Comparison of ENCODE assay signal across 25 cellular contexts in genomic region chr7:158479021-158479679, GRCh38.
DNase-seq lines count a peak whose midpoint lies in the region; ATAC-seq and TF ChIP-seq lines count a peak whose summit lies in the region.
"Had no signal": no experiment of that assay in that cellular context is flagged by ENCODE, and none has a peak within 500 bp of the region (broad histone marks: within the 10 kb centered on the region; RNA-seq: fewer than 3 reads in every experiment).

No MANE protein-coding gene starts in this region.

- H3K4ac ChIP-seq in neuronal stem cell (ENCODE audit: low read length), result no peak overlapping the region

- no peak overlapping the region for H2BK12ac ChIP-seq in neuronal stem cell (ENCODE audit: low read length)

- H3K79me1 ChIP-seq in neuronal stem cell (ENCODE audit: low read depth, low read length), result no peaks in the 10 kb centered on the region

- H3K27ac ChIP-seq in Panc1 (ENCODE audit: low read length) (no peak overlapping the region), neuronal stem cell (replicated peaks; ENCODE audit: low read length) (no peak overlapping the region)
- H3K27ac ChIP-seq: C4-2B, GM23248, RWPE1 had no signal

- no CpG with 5 or more reads among the region's 21 CpGs for WGBS in neuronal stem cell (ENCODE audit: extremely low coverage in 2 of 2, insufficient read length in 2 of 2, insufficient replicate concordance in 1 of 2), 2 donors

- peak overlapping the region; percentile 22 for H3K9ac ChIP-seq in neuronal stem cell (ENCODE audit: low read depth, low read length, poor library complexity)
- H3K9ac ChIP-seq: GM23248 had no signal

- H3K4me3 ChIP-seq in Panc1 (ENCODE audit: low read depth in 2 of 2, low read length in 2 of 2), result no peak overlapping the region
- no peak overlapping the region for H3K4me3 ChIP-seq in neuronal stem cell (ENCODE audit: low read length in 2 of 2)
- H3K4me3 ChIP-seq: GM23248, HAP-1 had no signal

- H3K36me3 Mint-ChIP-seq in T-cell, result no peaks in the 10 kb centered on the region
- H3K36me3 Mint-ChIP-seq in Calu3 (ENCODE audit: insufficient read depth, unreplicated experiment), result no peaks in the 10 kb centered on the region
- H3K36me3 Mint-ChIP-seq: CD8-positive, alpha-beta T cell had no signal

- H4K8ac ChIP-seq in neuronal stem cell (ENCODE audit: low read depth, low read length), result no peak overlapping the region

- no peak overlapping the region for H4K91ac ChIP-seq in neuronal stem cell (ENCODE audit: low read depth, low read length, poor library complexity)

- H3K23ac ChIP-seq in neuronal stem cell (ENCODE audit: low read depth, low read length, poor library complexity), result no peak overlapping the region

- no TSS peak for BruUV-seq in Panc1 (replicated peaks; lab: Mats Ljungman, UMichigan)
- BruUV-seq in Calu3 (replicated peaks; lab: Mats Ljungman, UMichigan), result no TSS peak

- no peak overlapping the region for H3K14ac ChIP-seq in neuronal stem cell (ENCODE audit: low read length)

- H3K27ac Mint-ChIP-seq in T-cell (no peak overlapping the region), Calu3 (ENCODE audit: unreplicated experiment) (no peak overlapping the region)
- H3K27ac Mint-ChIP-seq: B cell; CD8-positive, alpha-beta T cell; HFFc6 had no signal

- H3K36me3 ChIP-seq in Panc1 (ENCODE audit: control insufficient read depth, insufficient read depth, low read length), result no peaks in the 10 kb centered on the region
- no peaks in the 10 kb centered on the region for H3K36me3 ChIP-seq in neuronal stem cell (replicated peaks in 1 of 2; ENCODE audit: control insufficient read depth in 2 of 2, insufficient read depth in 2 of 2, low read length in 2 of 2)
- H3K36me3 ChIP-seq: HAP-1 had no signal

- H2BK5ac ChIP-seq in neuronal stem cell (ENCODE audit: low read length), result no peak overlapping the region

- ATAC-seq in Panc1, result 0 out of 2 replicates have a peak, but pooled peaks have one; percentile 28
- no peak for ATAC-seq in T-cell (replicated peaks in 1 of 4)
- ATAC-seq: CD8-positive, alpha-beta T cell had no signal

- H3K27me3 Mint-ChIP-seq in T-cell (peaks cover 0 to 4% of the 10 kb centered on the region in 2 donors), Calu3 (ENCODE audit: unreplicated experiment) (no peaks in the 10 kb centered on the region)

- H3K9me3 Mint-ChIP-seq in T-cell (no peaks in the 10 kb centered on the region), Calu3 (ENCODE audit: low read depth, unreplicated experiment) (peaks cover 9% of the 10 kb centered on the region)
- H3K9me3 Mint-ChIP-seq: CD8-positive, alpha-beta T cell had no signal

- in situ Hi-C loops in Panc1 (cut with HindIII; ENCODE audit: low pct_unique_long_range_greater_than_20kb, low sequenced_read_pairs), result no loop called here

- no peak overlapping the region for H2BK120ac ChIP-seq in neuronal stem cell (ENCODE audit: low read depth, low read length)

- H3K4me1 Mint-ChIP-seq in T-cell, result no peaks in the 10 kb centered on the region
- H3K4me1 Mint-ChIP-seq in Calu3 (ENCODE audit: low read depth, unreplicated experiment), result no peaks in the 10 kb centered on the region
- H3K4me1 Mint-ChIP-seq: B cell had no signal

- CTCF ChIA-PET in Panc1 (lab: Charles Lee) (no interaction called here), T-cell (lab: Charles Lee) (no interaction called here), Calu3 (lab: Charles Lee) (no interaction called here)

- H3K27me3 ChIP-seq in Panc1 (ENCODE audit: control insufficient read depth, insufficient read depth, low read length), result peaks cover 4% of the 10 kb centered on the region; the same call in 1 of the 2 replicates
- no peaks in the 10 kb centered on the region for H3K27me3 ChIP-seq in neuronal stem cell (ENCODE audit: control insufficient read depth in 3 of 3, insufficient read depth in 3 of 3, low read depth in 1 of 3, low read length in 3 of 3)

- H3K4me1 ChIP-seq in Panc1 (ENCODE audit: control insufficient read depth, insufficient read depth, low read length) (no peaks in the 10 kb centered on the region), neuronal stem cell (ENCODE audit: control insufficient read depth in 2 of 2, insufficient read depth in 1 of 2, low read depth in 1 of 2, low read length in 2 of 2) (no peaks in the 10 kb centered on the region)
- H3K4me1 ChIP-seq: Caco-2, HAP-1 had no signal

- H3K18ac ChIP-seq in neuronal stem cell (ENCODE audit: low read length), result no peak overlapping the region

- H3K4me2 ChIP-seq in neuronal stem cell (ENCODE audit: insufficient read depth, low read length, poor library complexity, severe bottlenecking), result no peak overlapping the region

- intact Hi-C loops in Panc1 (cut with micrococcal nuclease; ENCODE audit: unreplicated experiment) (no loop called here), Calu3 (cut with micrococcal nuclease; ENCODE audit: unreplicated experiment) (no loop called here)

- H3K9me3 ChIP-seq in Panc1 (ENCODE audit: control insufficient read depth, insufficient read depth, low read depth, low read length), result no peaks in the 10 kb centered on the region
- peaks cover 0 to 4% of the 10 kb centered on the region in 2 donors for H3K9me3 ChIP-seq in neuronal stem cell (replicated peaks in 1 of 2; ENCODE audit: control insufficient read depth in 2 of 2, insufficient read depth in 1 of 2, low read depth in 1 of 2, low read length in 2 of 2)
- H3K9me3 ChIP-seq: Caco-2, HAP-1 had no signal

- DNase-seq in Panc1 (ENCODE audit: low read depth, low spot score) (no peak), epidermal melanocyte (ENCODE audit: insufficient read length, low spot score) (peak; percentile 16), neuronal stem cell (ENCODE audit: low spot score) (no peak), NCI-H2081 (lab: John Stamatoyannopoulos, UW) (no peak), SKM-1 treated with dmso at 0.1 percent for 144 hours (lab: John Stamatoyannopoulos, UW; ENCODE audit: unreplicated experiment) (no peak), T-cell (no peak), Calu3 (no peak)
- DNase-seq: Caco-2; CD8-positive, alpha-beta T cell; DMS79 treated with DMSO at 0.1 percent for 48 hours; GM23248; HFFc6; KBM-7; MV-4-11; NCI-H1105; NCI-H1436 treated with DMSO at 0.1 percent for 48 hours; NCI-H2029; NCI-H226; NCI-H510A; NCI-H69; SHP77 had no signal

- no peak overlapping the region for H3K4me3 Mint-ChIP-seq in T-cell
- no peak overlapping the region for H3K4me3 Mint-ChIP-seq in Calu3 (ENCODE audit: low read depth, unreplicated experiment)
- H3K4me3 Mint-ChIP-seq: B cell; CD8-positive, alpha-beta T cell; HFFc6 had no signal

- peak overlapping the region; percentile 56 for H2AK5ac ChIP-seq in neuronal stem cell (ENCODE audit: low read depth, low read length)

- no peak overlapping the region for H2AFZ ChIP-seq in neuronal stem cell (ENCODE audit: low read length)
- H2AFZ ChIP-seq: GM23248 had no signal

- POLR2A ChIA-PET in Panc1 (lab: Charles Lee), result no interaction called here
- POLR2A ChIA-PET in T-cell (lab: Charles Lee), result no interaction called here

- TF ChIP-seq CTCF in Panc1 (IDR thresholded peaks at IDR 0.05), result no peak
- TF ChIP-seq CTCF in Calu3 (IDR thresholded peaks at IDR 0.05; ENCODE audit: unreplicated experiment), result no peak

- no peak overlapping the region for H2BK15ac ChIP-seq in neuronal stem cell (ENCODE audit: low read length)
